ENCODE assay signal across 8 cellular contexts in the genomic region with DNA sequence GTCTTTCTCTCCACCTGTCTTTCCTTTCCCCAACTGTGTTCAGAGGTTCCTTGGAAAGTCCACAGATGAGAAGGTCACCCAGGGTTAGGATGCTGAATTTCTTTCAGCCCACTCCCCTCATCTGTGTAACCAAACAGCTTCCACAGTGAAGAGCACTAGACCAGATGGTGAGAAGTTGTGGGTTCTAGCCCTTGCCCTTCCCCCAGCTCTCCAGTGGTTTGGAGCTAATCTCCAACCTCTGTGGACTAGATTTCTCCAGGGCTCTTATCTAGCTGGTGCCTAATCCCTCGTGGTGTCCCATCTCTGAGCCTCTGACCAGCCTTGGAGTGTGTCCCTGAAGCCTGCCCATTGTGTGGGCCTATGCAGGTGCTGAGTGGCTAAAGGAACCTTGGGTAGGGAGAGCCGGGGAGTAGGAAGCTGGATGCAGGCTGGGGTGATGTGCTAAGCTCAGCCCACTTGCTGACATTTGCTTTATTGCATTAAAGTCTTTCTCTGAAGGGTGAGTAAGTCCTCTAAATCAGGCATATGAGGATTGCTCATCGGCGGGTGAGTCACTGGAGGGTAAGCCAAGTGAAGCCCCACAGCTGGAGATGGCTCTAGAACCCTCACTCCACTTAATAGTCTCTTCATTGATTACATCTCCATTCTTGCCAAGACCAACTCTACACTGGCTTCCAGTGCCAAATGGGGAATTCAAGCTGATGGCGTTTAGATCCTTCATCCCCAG. TPM values are rescaled to one million over a fixed set of nuclear protein-coding genes. Genes with fewer than 3 reads are reported as not detected.
A peak's percentile ranks its signal among the peaks of the same experiment; 100 is the strongest.
DNase-seq lines count a peak whose midpoint lies in the region; ATAC-seq, FAIRE-seq and TF ChIP-seq lines count a peak whose summit lies in the region.

No MANE protein-coding gene starts in this region.

- CTCF ChIA-PET in RWPE1 (lab: Yijun Ruan, JAX) = interaction anchor here (0.5 to 1.0 kb wide), 5 partner anchors 9 to 1922 kb away, joined by 3 read pairs; no protein-coding TSS in a partner anchor

- peak; percentile 58 for FAIRE-seq in bronchial epithelial cell (lab: Jason Lieb, UNC)

- no peak overlapping the region for H2AFZ ChIP-seq in smooth muscle cell (ENCODE audit: low read depth)

- H3K9me3 ChIP-seq in smooth muscle cell (replicated peaks; ENCODE audit: low read depth) = no peaks in the 10 kb centered on the region

- H3K4me2 ChIP-seq in smooth muscle cell = no peak overlapping the region

- no peak for ATAC-seq in GM19324 (IDR thresholded peaks at IDR 0.05; ENCODE audit: low FRiP score, unreplicated experiment)

- no peak for TF ChIP-seq CTCF in RWPE1 (conservative IDR thresholded peaks at IDR 0.05; ENCODE audit: low read depth)
- no peak for TF ChIP-seq CTCF in bronchial epithelial cell (IDR thresholded peaks at IDR 0.05; ENCODE audit: insufficient read depth, low read length, severe bottlenecking)
- no peak for TF ChIP-seq CTCF in smooth muscle cell (IDR thresholded peaks at IDR 0.05; ENCODE audit: borderline replicate concordance, insufficient read depth, poor library complexity, severe bottlenecking)

- no peaks in the 10 kb centered on the region for H3K27me3 ChIP-seq in bronchial epithelial cell (ENCODE audit: control insufficient read depth, insufficient read depth, low read length)
- no peaks in the 10 kb centered on the region for H3K27me3 ChIP-seq in smooth muscle cell (ENCODE audit: low read depth)

- H3K9ac ChIP-seq in smooth muscle cell (ENCODE audit: low read depth) = peak overlapping the region; percentile 24

- H3K4me3 ChIP-seq in bronchial epithelial cell (ENCODE audit: low read depth, low read length) = no peak overlapping the region
- H3K4me3 ChIP-seq in smooth muscle cell = no peak overlapping the region

- no peaks in the 10 kb centered on the region for H3K79me2 ChIP-seq in smooth muscle cell (ENCODE audit: low read depth)

- H3K36me3 ChIP-seq in bronchial epithelial cell (ENCODE audit: control insufficient read depth, insufficient read depth, low read length) (peaks cover 17% of the 10 kb centered on the region), smooth muscle cell (ENCODE audit: low read depth) (peaks cover 11% of the 10 kb centered on the region)

- H3F3A ChIP-seq in smooth muscle cell (ENCODE audit: low read depth) = peaks cover 7% of the 10 kb centered on the region

- peaks cover 6% of the 10 kb centered on the region for H3K4me1 ChIP-seq in smooth muscle cell (ENCODE audit: low read depth)

- H3K27ac ChIP-seq in RWPE1 (peak overlapping the region; percentile 76), smooth muscle cell (ENCODE audit: low read depth) (peak overlapping the region; percentile 83)

- H4K20me1 ChIP-seq in smooth muscle cell (ENCODE audit: low read depth) = peaks cover 13% of the 10 kb centered on the region

- DNase-seq in GM04504 (ENCODE audit: low read depth) (peak; percentile 78), RWPE1 (ENCODE audit: low spot score) (peak; percentile 87), bronchial epithelial cell (ENCODE audit: low read depth) (peak; percentile 94), smooth muscle cell (lab: John Stamatoyannopoulos, UW; ENCODE audit: unreplicated experiment) (no peak), HUDEP-2 (lab: John Stamatoyannopoulos, UW; ENCODE audit: unreplicated experiment in 76 of 76) (no peak), inferior parietal cortex (ENCODE audit: extremely low spot score) (no peak), NCI-H1105 (lab: John Stamatoyannopoulos, UW) (no peak)

- POLR2A ChIA-PET in RWPE1 (lab: Yijun Ruan, JAX; ENCODE audit: low non-redundant PET) = interaction anchor here (0.5 kb wide), 1 partner anchor 176 kb away, joined by 3 read pairs; no protein-coding TSS in a partner anchor

- WGBS in smooth muscle cell (ENCODE audit: low lambda C conversion rate) = 45% methylated on average over 5 of the region's 5 CpGs

RNA-seq across cellular contexts. Expression of a gene that starts 14.9 kb away (rescaled TPM):
- total RNA-seq in bronchial epithelial cell (40.1 and 115 TPM in 2 replicates), smooth muscle cell (22.7 and 23.6 TPM in 2 replicates)
- 13.6 and 22.6 TPM in 2 replicates for polyA plus RNA-seq in smooth muscle cell

RNA-seq across cellular contexts. Expression of a gene that starts 54.9 kb away (rescaled TPM):
- total RNA-seq in bronchial epithelial cell (16.5 and 19.5 TPM in 2 replicates), smooth muscle cell (24.4 and 26.0 TPM in 2 replicates)
- 31.0 and 32.6 TPM in 2 replicates for polyA plus RNA-seq in smooth muscle cell

Comparison
In these comparisons a context has a peak if more than half of its experiments do, and no peak if none do; other contexts are left out.
1. DNase-seq: peak in GM04504 (single experiment), RWPE1 (single experiment) and bronchial epithelial cell (single experiment); none in smooth muscle cell (single experiment), HUDEP-2 (0 of 76), inferior parietal cortex (single experiment) and NCI-H1105 (single experiment).